Comparison of ENCODE assay signal across 22 cellular contexts in the genomic region with DNA sequence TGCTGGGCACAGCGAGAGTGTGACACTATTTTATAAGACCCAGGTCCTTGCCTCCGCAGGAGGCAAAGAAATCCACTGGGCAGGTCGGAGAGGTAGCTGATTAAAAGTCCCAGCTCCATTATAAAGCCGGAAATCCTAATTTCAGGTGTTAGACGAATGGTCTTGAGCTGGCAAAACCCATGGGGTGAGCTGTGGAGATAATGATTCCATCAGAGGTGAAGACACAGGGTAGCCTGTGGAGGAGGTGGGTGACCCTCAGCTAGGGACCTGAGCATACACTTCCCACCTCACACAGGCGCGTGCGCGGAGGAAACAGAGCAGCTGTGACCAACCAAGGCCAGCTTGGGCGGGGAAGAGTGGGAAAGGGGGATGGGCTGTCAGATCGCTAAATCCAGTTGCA.
DNase-seq lines count a peak whose midpoint lies in the region; ATAC-seq and TF ChIP-seq lines count a peak whose summit lies in the region.
"Had no signal": no experiment of that assay in that cellular context is flagged by ENCODE, and none has a peak within 500 bp of the region (broad histone marks: within the 10 kb centered on the region; RNA-seq: fewer than 3 reads in every experiment).

No MANE protein-coding gene starts in this region.

- peak overlapping the region; percentile 71 for H3K27ac Mint-ChIP-seq in activated CD4-positive, alpha-beta T cell treated with anti-CD3 and anti-CD28 coated beads, Interleukin-2, amount 10 ng/mL, durations not matched to agents 24 days and 14 days
- peak overlapping the region; percentile 61 for H3K27ac Mint-ChIP-seq in activated T-helper 2 cell treated with anti-CD3 and anti-CD28 coated beads, Interferon-gamma antibody, Interleukin-2, Interleukin-4, amounts not matched to agents 10 μg/mL and 5 μg/mL and 100 μg/mL, durations not matched to agents 14 hours and 24 hours and 36 hours
- H3K27ac Mint-ChIP-seq in progenitor cell of endocrine pancreas, result peak overlapping the region; percentile 68

- ATAC-seq in HG02973 (IDR thresholded peaks at IDR 0.05; ENCODE audit: unreplicated experiment), result no peak
- ATAC-seq: A549, left ventricle myocardium superior had no signal

- H3K4me1 Mint-ChIP-seq in activated CD4-positive, alpha-beta T cell treated with anti-CD3 and anti-CD28 coated beads, Interleukin-2, amount 10 ng/mL, durations not matched to agents 24 days and 14 days, result peaks cover 45% of the 10 kb centered on the region
- peaks cover 54% of the 10 kb centered on the region for H3K4me1 Mint-ChIP-seq in activated T-helper 2 cell treated with anti-CD3 and anti-CD28 coated beads, Interferon-gamma antibody, Interleukin-2, Interleukin-4, amounts not matched to agents 10 μg/mL and 5 μg/mL and 100 μg/mL, durations not matched to agents 14 hours and 24 hours and 36 hours (ENCODE audit: low read depth)
- peaks cover 7% of the 10 kb centered on the region for H3K4me1 Mint-ChIP-seq in progenitor cell of endocrine pancreas (ENCODE audit: low read depth)

- no peaks in the 10 kb centered on the region for H3K27me3 ChIP-seq in H7 (ENCODE audit: control insufficient read depth, insufficient read depth, low read length)
- H3K27me3 ChIP-seq: hepatocyte had no signal

- no peak for DNase-seq in activated CD4-positive, alpha-beta T cell treated with anti-CD3 and anti-CD28 coated beads, Interleukin-2, amount 10 ng/mL, durations not matched to agents 24 days and 14 days
- no peak for DNase-seq in activated CD4-positive, alpha-beta T cell treated with anti-CD3 and anti-CD28 coated beads for 4 hours
- DNase-seq in ELF-1 (ENCODE audit: low read depth, low spot score) (peak; percentile 30), progenitor cell of endocrine pancreas (ENCODE audit: low spot score, unreplicated experiment) (no peak), H7 (no peak)
- no peak for DNase-seq in activated T-helper 2 cell treated with anti-CD3 and anti-CD28 coated beads, Interferon-gamma antibody, Interleukin-2, Interleukin-4, amounts not matched to agents 10 μg/mL and 5 μg/mL and 100 μg/mL, durations not matched to agents 14 hours and 24 hours and 36 hours (ENCODE audit: low spot score)
- DNase-seq in activated effector memory CD4-positive, alpha-beta T cell treated with Interleukin-2 at 50 U/mL for 16 hours, result no peak
- DNase-seq: activated CD8-positive, alpha-beta memory T cell treated with anti-CD3 and anti-CD28 coated beads for 24 hours; aorta; C1 segment of cervical spinal cord; central memory CD4-positive, alpha-beta T cell; foreskin melanocyte; IMR-90; left ventricle myocardium superior; NCI-H1436 treated with DMSO at 0.1 percent for 48 hours; NCI-H2171 treated with DMSO at 0.1 percent for 48 hours; NCI-H69; SHP77 had no signal

- peaks cover 1% of the 10 kb centered on the region for H3K27me3 Mint-ChIP-seq in activated CD4-positive, alpha-beta T cell treated with anti-CD3 and anti-CD28 coated beads, Interleukin-2, amount 10 ng/mL, durations not matched to agents 24 days and 14 days
- H3K27me3 Mint-ChIP-seq in activated T-helper 2 cell treated with anti-CD3 and anti-CD28 coated beads, Interferon-gamma antibody, Interleukin-2, Interleukin-4, amounts not matched to agents 10 μg/mL and 5 μg/mL and 100 μg/mL, durations not matched to agents 14 hours and 24 hours and 36 hours (ENCODE audit: low read depth), result no peaks in the 10 kb centered on the region
- peaks cover 14% of the 10 kb centered on the region for H3K27me3 Mint-ChIP-seq in progenitor cell of endocrine pancreas

- H3K9me3 Mint-ChIP-seq in activated CD4-positive, alpha-beta T cell treated with anti-CD3 and anti-CD28 coated beads, Interleukin-2, amount 10 ng/mL, durations not matched to agents 24 days and 14 days, result peaks cover 7% of the 10 kb centered on the region
- peaks cover 3% of the 10 kb centered on the region for H3K9me3 Mint-ChIP-seq in activated T-helper 2 cell treated with anti-CD3 and anti-CD28 coated beads, Interferon-gamma antibody, Interleukin-2, Interleukin-4, amounts not matched to agents 10 μg/mL and 5 μg/mL and 100 μg/mL, durations not matched to agents 14 hours and 24 hours and 36 hours
- no peaks in the 10 kb centered on the region for H3K9me3 Mint-ChIP-seq in progenitor cell of endocrine pancreas (ENCODE audit: low read depth)

- H3K4me3 ChIP-seq in H7 (ENCODE audit: insufficient read depth, low read depth, low read length), result no peak overlapping the region
- H3K4me3 ChIP-seq: A549, hepatocyte, smooth muscle cell had no signal

- peaks cover 8% of the 10 kb centered on the region for H3K36me3 Mint-ChIP-seq in activated CD4-positive, alpha-beta T cell treated with anti-CD3 and anti-CD28 coated beads, Interleukin-2, amount 10 ng/mL, durations not matched to agents 24 days and 14 days (ENCODE audit: low read depth)
- H3K36me3 Mint-ChIP-seq in activated T-helper 2 cell treated with anti-CD3 and anti-CD28 coated beads, Interferon-gamma antibody, Interleukin-2, Interleukin-4, amounts not matched to agents 10 μg/mL and 5 μg/mL and 100 μg/mL, durations not matched to agents 14 hours and 24 hours and 36 hours (ENCODE audit: low read depth), result peaks cover 11% of the 10 kb centered on the region
- H3K36me3 Mint-ChIP-seq in progenitor cell of endocrine pancreas (ENCODE audit: insufficient read depth), result no peaks in the 10 kb centered on the region

- no peaks in the 10 kb centered on the region for H3K36me3 ChIP-seq in H7 (replicated peaks; ENCODE audit: control insufficient read depth, insufficient read depth, low read length)

- no peak for TF ChIP-seq CTCF in progenitor cell of endocrine pancreas (IDR thresholded peaks at IDR 0.05; ENCODE audit: unreplicated experiment)

- peak overlapping the region; percentile 55 for H3K4me3 Mint-ChIP-seq in activated CD4-positive, alpha-beta T cell treated with anti-CD3 and anti-CD28 coated beads, Interleukin-2, amount 10 ng/mL, durations not matched to agents 24 days and 14 days
- H3K4me3 Mint-ChIP-seq in activated T-helper 2 cell treated with anti-CD3 and anti-CD28 coated beads, Interferon-gamma antibody, Interleukin-2, Interleukin-4, amounts not matched to agents 10 μg/mL and 5 μg/mL and 100 μg/mL, durations not matched to agents 14 hours and 24 hours and 36 hours (ENCODE audit: low read depth), result peak overlapping the region; percentile 23
- H3K4me3 Mint-ChIP-seq in progenitor cell of endocrine pancreas (ENCODE audit: low read depth), result peak overlapping the region; percentile 9

- intact Hi-C loops in activated CD4-positive, alpha-beta T cell treated with anti-CD3 and anti-CD28 coated beads, Interleukin-2, amount 10 ng/mL, durations not matched to agents 24 days and 14 days (cut with micrococcal nuclease), result loop anchor here (1.0 kb wide), 3 partner anchors 8 to 63 kb away; no protein-coding TSS in a partner anchor
- intact Hi-C loops in activated T-helper 2 cell treated with anti-CD3 and anti-CD28 coated beads, Interferon-gamma antibody, Interleukin-2, Interleukin-4, amounts not matched to agents 10 μg/mL and 5 μg/mL and 100 μg/mL, durations not matched to agents 14 hours and 24 hours and 36 hours (cut with micrococcal nuclease), result loop anchor here (1.0 to 10.0 kb wide), 3 partner anchors 8 to 785 kb away; a partner anchor contains a TSS
